ENCODE assay signal across 12 cellular contexts in the genomic region with DNA sequence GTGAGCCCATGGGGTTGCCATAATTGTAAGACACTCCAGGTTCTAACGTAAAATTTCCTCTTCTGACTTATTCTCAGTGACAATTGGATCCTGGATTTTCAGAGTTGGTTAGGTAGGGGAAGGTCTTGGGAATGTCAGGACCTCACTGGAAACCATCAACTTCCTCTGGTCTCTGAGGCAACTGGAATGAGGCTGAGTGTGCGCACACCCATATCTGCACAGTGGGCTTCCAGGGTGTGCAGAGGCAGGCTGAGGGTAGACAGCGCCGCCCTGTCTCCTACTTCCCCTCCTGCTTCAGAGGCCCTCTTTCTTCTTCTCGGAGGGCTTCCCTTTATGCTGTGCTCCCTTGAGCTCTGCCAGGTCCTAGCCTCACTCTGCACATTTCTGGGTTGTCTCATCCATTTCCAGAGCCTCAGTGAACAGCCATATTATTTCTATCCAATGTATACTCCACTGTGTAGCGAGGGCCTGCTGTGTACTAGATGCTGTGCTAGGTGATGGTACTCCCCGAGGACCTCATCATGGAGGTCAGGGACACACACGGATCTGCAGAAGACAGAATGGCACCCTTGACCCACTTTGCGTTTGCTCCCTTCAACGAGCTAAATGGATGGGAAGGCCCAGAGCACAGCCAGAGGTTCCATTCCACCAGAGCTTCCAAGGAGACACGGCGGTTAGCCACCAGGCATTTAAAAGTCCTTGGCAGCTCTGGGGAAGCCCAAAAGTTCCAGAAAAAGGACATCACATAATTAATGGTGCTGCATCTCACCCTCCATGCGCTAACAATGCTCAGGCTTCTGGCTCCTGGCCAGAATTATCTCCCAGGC. TPM values are rescaled to one million over a fixed set of nuclear protein-coding genes. Genes with fewer than 3 reads are reported as not detected.
DNase-seq lines count a peak whose midpoint lies in the region; ATAC-seq, FAIRE-seq and TF ChIP-seq lines count a peak whose summit lies in the region.
"Had no signal": no experiment of that assay in that cellular context is flagged by ENCODE, and none has a peak within 500 bp of the region (broad histone marks: within the 10 kb centered on the region; RNA-seq: fewer than 3 reads in every experiment).

No MANE protein-coding gene starts in this region.

- H3K9me3 Mint-ChIP-seq in stimulated activated memory B cell treated with anti-CD40 and anti-IgM and Interleukin-4, amounts not matched to agents 10 μg/mL and 1 μg/mL and 100 μg/mL, for 72 hours, result no peaks in the 10 kb centered on the region

- in situ Hi-C loops in IMR-90 (cut with MboI; ENCODE audit: low sequenced_read_pairs) (no loop called here), HepG2 (cut with HindIII; ENCODE audit: extremely low pct_ligation_motif_present, low pct_unique_long_range_greater_than_20kb) (loop anchor here (10.0 kb wide), 1 partner anchor 156 kb away; no protein-coding TSS in a partner anchor)

- H3K4me3 Mint-ChIP-seq in stimulated activated memory B cell treated with anti-CD40 and anti-IgM and Interleukin-4, amounts not matched to agents 10 μg/mL and 1 μg/mL and 100 μg/mL, for 72 hours, result no peak overlapping the region

- peak overlapping the region; percentile 61 for H2AFZ ChIP-seq in IMR-90 (replicated peaks; ENCODE audit: low read length, poor library complexity)
- H2AFZ ChIP-seq in HepG2 (ENCODE audit: low read length), result no peak overlapping the region

- peaks cover 15% of the 10 kb centered on the region for H3K27me3 Mint-ChIP-seq in stimulated activated memory B cell treated with anti-CD40 and anti-IgM and Interleukin-4, amounts not matched to agents 10 μg/mL and 1 μg/mL and 100 μg/mL, for 72 hours

- H3K4me1 ChIP-seq in IMR-90 (ENCODE audit: control insufficient read depth, insufficient read depth, low read length) (no peaks in the 10 kb centered on the region), HepG2 (ENCODE audit: insufficient read depth, low read length) (peaks cover 24% of the 10 kb centered on the region; the same call in 1 of the 2 replicates)

- H2BK120ac ChIP-seq in IMR-90 (ENCODE audit: low read depth, low read length), result no peak overlapping the region

- H3K9ac ChIP-seq in IMR-90 (ENCODE audit: low read depth, low read length) (no peak overlapping the region), HepG2 (ENCODE audit: insufficient read depth, low read depth, low read length) (no peak overlapping the region)

- intact Hi-C loops in IMR-90 (cut with micrococcal nuclease), result loop anchor here (1.0 to 2.0 kb wide), 3 partner anchors 180 to 362 kb away; partner anchors contain the start of gene XYLB
- intact Hi-C loops in HepG2 (cut with micrococcal nuclease; ENCODE audit: unreplicated experiment), result loop anchor here (1.0 kb wide), 1 partner anchor 164 kb away; the partner anchor contains the start of gene SLC22A14

- TF ChIP-seq RAD21 in IMR-90 (IDR thresholded peaks at IDR 0.05; ENCODE audit: low read length), result no peak
- TF ChIP-seq RAD21 in HepG2 (CRISPR knock-in tag; IDR thresholded peaks at IDR 0.05), result no peak

- H3K79me1 ChIP-seq in IMR-90 (ENCODE audit: low read depth in 1 of 2, low read length in 2 of 2), result no peaks in the 10 kb centered on the region

- no peak overlapping the region for H4K8ac ChIP-seq in IMR-90 (ENCODE audit: low read depth in 2 of 2, low read length in 2 of 2)

- peak overlapping the region; percentile 11 for H3K27ac Mint-ChIP-seq in stimulated activated memory B cell treated with anti-CD40 and anti-IgM and Interleukin-4, amounts not matched to agents 10 μg/mL and 1 μg/mL and 100 μg/mL, for 72 hours

- H3K4me3 ChIP-seq in IMR-90 (ENCODE audit: insufficient read depth, low read depth, low read length) (no peak overlapping the region), HepG2 (replicated peaks in 1 of 3; ENCODE audit: insufficient read depth in 1 of 3, low read depth in 2 of 3, low read length in 3 of 3) (no peak overlapping the region)

- CTCF ChIA-PET in IMR-90 (lab: Yijun Ruan, JAX), result interaction anchor here (1.0 kb wide), 2 partner anchors 19 to 228 kb away, joined by 3 to 6 read pairs; partner anchors contain the start of genes ACAA1 and XYLB
- CTCF ChIA-PET in HepG2 (lab: Yijun Ruan, JAX; ENCODE audit: low intra/inter-chr PET ratio, low total read pairs), result no interaction called here

- TF ChIP-seq CTCF in IMR-90 (conservative IDR thresholded peaks at IDR 0.05; ENCODE audit: low read depth, low read length) (no peak), HepG2 (CRISPR knock-in tag; IDR thresholded peaks at IDR 0.05) (no peak)

- H2BK5ac ChIP-seq in IMR-90 (ENCODE audit: low read depth, low read length, poor library complexity, severe bottlenecking), result no peak overlapping the region

- no peak overlapping the region for H3K18ac ChIP-seq in IMR-90 (ENCODE audit: low read depth, low read length)

- H3K27me3 ChIP-seq in IMR-90 (ENCODE audit: control insufficient read depth, insufficient read depth, low read length) (peaks cover 6% of the 10 kb centered on the region; the same call in 1 of the 2 replicates), HepG2 (ENCODE audit: control insufficient read depth in 1 of 2, insufficient read depth in 2 of 2, low read length in 2 of 2) (peaks cover 0 to 8% of the 10 kb centered on the region in 2 experiments; a peak in 1 of 5 replicates)

- H3K79me2 ChIP-seq in HepG2 (ENCODE audit: insufficient read depth, low read length), result no peaks in the 10 kb centered on the region

- H2AK9ac ChIP-seq in IMR-90 (replicated peaks; ENCODE audit: low read depth, low read length, poor library complexity), result peak overlapping the region; percentile 50

- DNase-seq in activated effector memory CD4-positive, alpha-beta T cell treated with anti-CD3 and anti-CD28 coated beads, Interleukin-2, amount 50 U/mL, for 16 hours, result peak; percentile 53
- no peak for DNase-seq in activated effector memory CD4-positive, alpha-beta T cell treated with Interleukin-2 at 50 U/mL for 16 hours
- DNase-seq in IMR-90 (no peak), HepG2 (ENCODE audit: low spot score) (no peak), H4 (ENCODE audit: low spot score) (no peak), NCI-H1694 (lab: John Stamatoyannopoulos, UW) (no peak), NK-92 (lab: John Stamatoyannopoulos, UW; ENCODE audit: unreplicated experiment) (no peak)
- DNase-seq: NCI-H187, NCI-H510A treated with DMSO at 0.1 percent for 48 hours, T1000 had no signal

- H3K4ac ChIP-seq in IMR-90 (ENCODE audit: low read depth, low read length), result no peak overlapping the region

- no peaks in the 10 kb centered on the region for H4K20me1 ChIP-seq in IMR-90 (ENCODE audit: insufficient read depth, low read length)
- H4K20me1 ChIP-seq in HepG2 (ENCODE audit: insufficient read depth, low read length), result peaks cover 21% of the 10 kb centered on the region

- TF ChIP-seq POLR2A in IMR-90 (IDR thresholded peaks at IDR 0.05; ENCODE audit: low read depth, low read length) (no peak), HepG2 (IDR thresholded peaks at IDR 0.05; ENCODE audit: insufficient read depth in 1 of 2, low read depth in 2 of 2, low read length in 2 of 2) (peak in 1 of 2 experiments; percentile 51; a peak in 3 of 4 replicates)

- H4K91ac ChIP-seq in IMR-90 (ENCODE audit: insufficient read depth, low read depth, low read length), result no peak overlapping the region

- H3K14ac ChIP-seq in IMR-90 (replicated peaks; ENCODE audit: low read depth, low read length), result no peak overlapping the region

- H3K23ac ChIP-seq in IMR-90 (ENCODE audit: low read depth, low read length), result no peak overlapping the region

- peaks cover 18% of the 10 kb centered on the region for H3K4me1 Mint-ChIP-seq in stimulated activated memory B cell treated with anti-CD40 and anti-IgM and Interleukin-4, amounts not matched to agents 10 μg/mL and 1 μg/mL and 100 μg/mL, for 72 hours

- no peak for ATAC-seq in IMR-90 (ENCODE audit: low read depth)
- no peak for ATAC-seq in HepG2
- no peak for ATAC-seq in stimulated activated memory B cell treated with anti-CD40 and anti-IgM and Interleukin-4, amounts not matched to agents 10 μg/mL and 1 μg/mL and 100 μg/mL, for 72 hours

- H3K27ac ChIP-seq in IMR-90 (ENCODE audit: insufficient read depth, low read length) (no peak overlapping the region), HepG2 (ENCODE audit: extremely low read length, insufficient read depth, low read length) (peak overlapping the region; percentile 14)

- H3K36me3 ChIP-seq in IMR-90 (ENCODE audit: control insufficient read depth, insufficient read depth, low read length), result peaks cover 19% of the 10 kb centered on the region
- H3K36me3 ChIP-seq in HepG2 (replicated peaks in 1 of 2; ENCODE audit: control insufficient read depth in 1 of 2, insufficient read depth in 2 of 2, low read length in 2 of 2), result peaks cover 15 to 36% of the 10 kb centered on the region in 2 experiments

- peaks cover 46% of the 10 kb centered on the region for H3K36me3 Mint-ChIP-seq in stimulated activated memory B cell treated with anti-CD40 and anti-IgM and Interleukin-4, amounts not matched to agents 10 μg/mL and 1 μg/mL and 100 μg/mL, for 72 hours

- WGBS in IMR-90 (ENCODE audit: extremely low coverage in 2 of 2, insufficient read length in 1 of 2), 2 experiments, result 89% methylated on average over 7 of the region's 13 CpGs; no CpG with 5 or more reads in 1 of the 2 experiments
- 94% methylated on average over 7 of the region's 13 CpGs for WGBS in HepG2 (ENCODE audit: low lambda C conversion rate)

- no peak overlapping the region for H3K4me2 ChIP-seq in IMR-90 (ENCODE audit: low read depth, low read length)
- H3K4me2 ChIP-seq in HepG2 (ENCODE audit: low read depth, low read length), result no peak overlapping the region

- BruUV-seq in IMR-90 (replicated peaks; lab: Mats Ljungman, UMichigan), result no TSS peak
- BruUV-seq in HepG2 (replicated peaks; lab: Mats Ljungman, UMichigan), result TSS peak; percentile 35

- POLR2A ChIA-PET in IMR-90 (lab: Charles Lee; ENCODE audit: unreplicated experiment), result no interaction called here
- POLR2A ChIA-PET in HepG2 (lab: Yijun Ruan, JAX), result interaction anchor here (1.0 to 8.0 kb wide), 5 partner anchors 10 to 180 kb away, joined by 3 to 87 read pairs (median 25); partner anchors contain the start of genes ACAA1, MYD88 and OXSR1

- H2BK15ac ChIP-seq in IMR-90 (ENCODE audit: low read depth, low read length), result no peak overlapping the region

- H3K9me3 ChIP-seq in IMR-90 (ENCODE audit: control insufficient read depth, insufficient read depth, low read length) (no peaks in the 10 kb centered on the region), HepG2 (ENCODE audit: low read length) (no peaks in the 10 kb centered on the region)

- H4K5ac ChIP-seq in IMR-90 (ENCODE audit: low read depth, low read length), result no peak overlapping the region

- no peak for FAIRE-seq in HepG2 (lab: Jason Lieb, UNC)
- FAIRE-seq: urothelium cell line had no signal

- H3K9me1 ChIP-seq in IMR-90 (ENCODE audit: insufficient read depth, low read length), result 0 out of 2 replicates have a peak, but pooled peaks cover 3% of the 10 kb centered on the region

- H3K56ac ChIP-seq in IMR-90 (ENCODE audit: extremely low read depth, insufficient read depth, low read length), result no peak overlapping the region

- no peak overlapping the region for H2AK5ac ChIP-seq in IMR-90 (ENCODE audit: low read depth, low read length)

- H2BK20ac ChIP-seq in IMR-90 (ENCODE audit: low read depth, low read length), result no peak overlapping the region

- dilution Hi-C loops in IMR-90 (cut with HindIII; ENCODE audit: low sequenced_read_pairs, unreplicated experiment), result no loop called here

- no peak for TF ChIP-seq EP300 in HepG2 (IDR thresholded peaks at IDR 0.05; ENCODE audit: low read depth in 2 of 2, low read length in 2 of 2)
- TF ChIP-seq EP300 in HepG2 (CRISPR knock-in tag; IDR thresholded peaks at IDR 0.05; ENCODE audit: borderline replicate concordance), result no peak

RNA-seq across cellular contexts. Expression of gene ACAA1, which starts 18.3 kb away (rescaled TPM):
- total RNA-seq in IMR-90 (2012; rRNA removed) (19.4 and 30.8 TPM in 2 replicates), HepG2 (2016; rRNA removed; fragmentation: Illumina TruSeq; extraction: Trizol) (60.8 and 107 TPM in 2 replicates)
- polyA plus RNA-seq in IMR-90 (2012; rRNA removed) (62.4 and 69.4 TPM in 2 replicates), HepG2 (2011; rRNA removed) (188 and 221 TPM in 2 replicates)
- polyA plus RNA-seq in IMR-90 (2012; cell fraction: cytosol; rRNA removed), result 40.6 and 50.8 TPM in 2 replicates
- 134 and 252 TPM in 2 replicates for polyA plus RNA-seq in IMR-90 (2012; cell fraction: nucleus; rRNA removed; ENCODE audit: low replicate concordance)
- total RNA-seq in HepG2 (2016; cell fraction: cytosol; rRNA removed; fragmentation: Illumina TruSeq; extraction: Trizol; ENCODE audit: low read depth), result 27.5 and 27.8 TPM in 2 replicates
- total RNA-seq in HepG2 (2016; cell fraction: insoluble cytoplasmic fraction; rRNA removed; fragmentation: Illumina TruSeq; extraction: Trizol), result 63.4 and 105 TPM in 2 replicates
- 52.7 and 55.5 TPM in 2 replicates for total RNA-seq in HepG2 (2016; cell fraction: membrane; rRNA removed; fragmentation: Illumina TruSeq; extraction: Trizol)
- total RNA-seq in HepG2 (2016; cell fraction: nucleus; rRNA removed; fragmentation: Illumina TruSeq; extraction: Trizol), result 75.4 and 87.9 TPM in 2 replicates
- polyA plus RNA-seq in HepG2 (2011; cell fraction: cytosol; rRNA removed), result 169 and 202 TPM in 2 replicates
- polyA plus RNA-seq in HepG2 (2011; cell fraction: nucleus; rRNA removed), result 588 and 662 TPM in 2 replicates
- 125 and 170 TPM in 2 replicates for polyA plus RNA-seq in HepG2 (2012)
- polyA plus RNA-seq in HepG2 (2016; cell fraction: cytosol; fragmentation: Illumina TruSeq; extraction: Trizol; ENCODE audit: low read depth), result 44.3 and 47.9 TPM in 2 replicates
- polyA plus RNA-seq in HepG2 (2016; cell fraction: insoluble cytoplasmic fraction; fragmentation: Illumina TruSeq; extraction: Trizol; ENCODE audit: low read depth), result 240 and 247 TPM in 2 replicates
- 62.9 and 66.6 TPM in 2 replicates for polyA plus RNA-seq in HepG2 (2016; cell fraction: membrane; fragmentation: Illumina TruSeq; extraction: Trizol; ENCODE audit: low read depth)
- polyA plus RNA-seq in HepG2 (2016; cell fraction: nucleus; fragmentation: Illumina TruSeq; extraction: Trizol; ENCODE audit: insufficient read depth, low read depth), result 290 and 311 TPM in 2 replicates
- polyA minus RNA-seq in HepG2 (2011; rRNA and poly(A)+ RNA removed; ENCODE audit: low replicate concordance), result 57.0 and 213 TPM in 2 replicates
- polyA minus RNA-seq in HepG2 (2011; cell fraction: cytosol; rRNA and poly(A)+ RNA removed), result 80.2 and 80.3 TPM in 2 replicates
- 241 and 244 TPM in 2 replicates for polyA minus RNA-seq in HepG2 (2011; cell fraction: nucleus; rRNA and poly(A)+ RNA removed)
- total RNA-seq in H4 (2014; rRNA removed; shearing (Covaris generic)), result 2.5 and 5.7 TPM in 2 replicates

RNA-seq across cellular contexts. Expression of gene MYD88, which starts 19.8 kb away (rescaled TPM):
- total RNA-seq in IMR-90 (2012; rRNA removed), result 9.3 and 10.8 TPM in 2 replicates
- 34.4 and 39.8 TPM in 2 replicates for polyA plus RNA-seq in IMR-90 (2012; rRNA removed)
- 30.6 and 68.8 TPM in 2 replicates for polyA plus RNA-seq in IMR-90 (2012; cell fraction: cytosol; rRNA removed)
- polyA plus RNA-seq in IMR-90 (2012; cell fraction: nucleus; rRNA removed; ENCODE audit: low replicate concordance), result 18.4 and 27.6 TPM in 2 replicates
- 7.6 and 14.5 TPM in 2 replicates for total RNA-seq in HepG2 (2016; rRNA removed; fragmentation: Illumina TruSeq; extraction: Trizol)
- total RNA-seq in HepG2 (2016; cell fraction: cytosol; rRNA removed; fragmentation: Illumina TruSeq; extraction: Trizol; ENCODE audit: low read depth), result 2.5 and 3.5 TPM in 2 replicates
- total RNA-seq in HepG2 (2016; cell fraction: insoluble cytoplasmic fraction; rRNA removed; fragmentation: Illumina TruSeq; extraction: Trizol), result 7.2 and 14.6 TPM in 2 replicates
- 6.0 and 6.5 TPM in 2 replicates for total RNA-seq in HepG2 (2016; cell fraction: membrane; rRNA removed; fragmentation: Illumina TruSeq; extraction: Trizol)
- total RNA-seq in HepG2 (2016; cell fraction: nucleus; rRNA removed; fragmentation: Illumina TruSeq; extraction: Trizol), result 9.8 and 11.0 TPM in 2 replicates
- polyA plus RNA-seq in HepG2 (2011; rRNA removed), result 32.7 and 36.6 TPM in 2 replicates
- polyA plus RNA-seq in HepG2 (2011; cell fraction: cytosol; rRNA removed), result 31.0 and 32.2 TPM in 2 replicates
- 53.7 and 60.9 TPM in 2 replicates for polyA plus RNA-seq in HepG2 (2011; cell fraction: nucleus; rRNA removed)
- 19.9 and 22.6 TPM in 2 replicates for polyA plus RNA-seq in HepG2 (2012)
- polyA plus RNA-seq in HepG2 (2016; cell fraction: cytosol; fragmentation: Illumina TruSeq; extraction: Trizol; ENCODE audit: low read depth), result 2.8 and 2.9 TPM in 2 replicates
- polyA plus RNA-seq in HepG2 (2016; cell fraction: insoluble cytoplasmic fraction; fragmentation: Illumina TruSeq; extraction: Trizol; ENCODE audit: low read depth), result 51.1 and 57.2 TPM in 2 replicates
- 9.0 and 9.6 TPM in 2 replicates for polyA plus RNA-seq in HepG2 (2016; cell fraction: membrane; fragmentation: Illumina TruSeq; extraction: Trizol; ENCODE audit: low read depth)
- polyA plus RNA-seq in HepG2 (2016; cell fraction: nucleus; fragmentation: Illumina TruSeq; extraction: Trizol; ENCODE audit: insufficient read depth, low read depth), result 48.1 and 53.6 TPM in 2 replicates
- polyA minus RNA-seq in HepG2 (2011; rRNA and poly(A)+ RNA removed; ENCODE audit: low replicate concordance), result 15.6 and 54.6 TPM in 2 replicates
- 19.7 and 21.8 TPM in 2 replicates for polyA minus RNA-seq in HepG2 (2011; cell fraction: cytosol; rRNA and poly(A)+ RNA removed)
- 13.9 and 15.8 TPM in 2 replicates for polyA minus RNA-seq in HepG2 (2011; cell fraction: nucleus; rRNA and poly(A)+ RNA removed)
- total RNA-seq in H4 (2014; rRNA removed; shearing (Covaris generic)), result 3.8 and 15.2 TPM in 2 replicates

RNA-seq across cellular contexts. Expression of gene OXSR1, which starts 46.7 kb away (rescaled TPM):
- total RNA-seq in IMR-90 (2012; rRNA removed), result 37.6 and 50.5 TPM in 2 replicates
- 28.9 and 32.9 TPM in 2 replicates for polyA plus RNA-seq in IMR-90 (2012; rRNA removed)
- 9.9 and 11.5 TPM in 2 replicates for polyA plus RNA-seq in IMR-90 (2012; cell fraction: cytosol; rRNA removed)
- 7.8 and 33.4 TPM in 2 replicates for polyA plus RNA-seq in IMR-90 (2012; cell fraction: nucleus; rRNA removed; ENCODE audit: low replicate concordance)
- 32.6 and 41.1 TPM in 2 replicates for total RNA-seq in HepG2 (2016; rRNA removed; fragmentation: Illumina TruSeq; extraction: Trizol)
- 7.6 TPM in 2 replicates for total RNA-seq in HepG2 (2016; cell fraction: cytosol; rRNA removed; fragmentation: Illumina TruSeq; extraction: Trizol; ENCODE audit: low read depth)
- total RNA-seq in HepG2 (2016; cell fraction: insoluble cytoplasmic fraction; rRNA removed; fragmentation: Illumina TruSeq; extraction: Trizol), result 32.9 and 39.8 TPM in 2 replicates
- 12.8 and 14.5 TPM in 2 replicates for total RNA-seq in HepG2 (2016; cell fraction: membrane; rRNA removed; fragmentation: Illumina TruSeq; extraction: Trizol)
- total RNA-seq in HepG2 (2016; cell fraction: nucleus; rRNA removed; fragmentation: Illumina TruSeq; extraction: Trizol), result 30.2 and 32.6 TPM in 2 replicates
- polyA plus RNA-seq in HepG2 (2011; rRNA removed), result 25.9 and 27.4 TPM in 2 replicates
- polyA plus RNA-seq in HepG2 (2011; cell fraction: cytosol; rRNA removed), result 18.5 and 23.3 TPM in 2 replicates
- 19.5 and 22.8 TPM in 2 replicates for polyA plus RNA-seq in HepG2 (2011; cell fraction: nucleus; rRNA removed)
- 23.1 and 31.4 TPM in 2 replicates for polyA plus RNA-seq in HepG2 (2012)
- polyA plus RNA-seq in HepG2 (2016; cell fraction: cytosol; fragmentation: Illumina TruSeq; extraction: Trizol; ENCODE audit: low read depth), result 1.5 and 1.6 TPM in 2 replicates
- 33.9 and 36.3 TPM in 2 replicates for polyA plus RNA-seq in HepG2 (2016; cell fraction: insoluble cytoplasmic fraction; fragmentation: Illumina TruSeq; extraction: Trizol; ENCODE audit: low read depth)
- 5.4 and 5.9 TPM in 2 replicates for polyA plus RNA-seq in HepG2 (2016; cell fraction: membrane; fragmentation: Illumina TruSeq; extraction: Trizol; ENCODE audit: low read depth)
- polyA plus RNA-seq in HepG2 (2016; cell fraction: nucleus; fragmentation: Illumina TruSeq; extraction: Trizol; ENCODE audit: insufficient read depth, low read depth), result 31.5 and 34.6 TPM in 2 replicates
- polyA minus RNA-seq in HepG2 (2011; rRNA and poly(A)+ RNA removed; ENCODE audit: low replicate concordance), result 36.3 and 49.0 TPM in 2 replicates
- polyA minus RNA-seq in HepG2 (2011; cell fraction: cytosol; rRNA and poly(A)+ RNA removed), result 26.2 and 26.9 TPM in 2 replicates
- 37.9 and 47.6 TPM in 2 replicates for polyA minus RNA-seq in HepG2 (2011; cell fraction: nucleus; rRNA and poly(A)+ RNA removed)
- 11.6 and 13.7 TPM in 2 replicates for total RNA-seq in H4 (2014; rRNA removed; shearing (Covaris generic))
